Comparison of ENCODE assay signal across 19 cellular contexts in genomic region chrX:17390325-17390992, GRCh38. TPM values are rescaled to one million over a fixed set of nuclear protein-coding genes. Genes with fewer than 3 reads are reported as not detected.
DNase-seq lines count a peak whose midpoint lies in the region; ATAC-seq and TF ChIP-seq lines count a peak whose summit lies in the region.
"Had no signal": no experiment of that assay in that cellular context is flagged by ENCODE, and none has a peak within 500 bp of the region (broad histone marks: within the 10 kb centered on the region; RNA-seq: fewer than 3 reads in every experiment).

No MANE protein-coding gene starts in this region.

- H3K4me3 Mint-ChIP-seq in T-helper 2 cell treated with Interferon-gamma antibody and Interleukin-4, amounts not matched to agents 5 μg/mL and 100 μg/mL, for 36 hours = no peak overlapping the region
- H3K4me3 Mint-ChIP-seq: CD8-positive, alpha-beta T cell had no signal

- DNase-seq in NCI-H82 (lab: John Stamatoyannopoulos, UW) (peak; percentile 37), NCI-H82 treated with DMSO at 0.1 percent for 48 hours (lab: John Stamatoyannopoulos, UW; ENCODE audit: unreplicated experiment) (no peak), NCI-H524 treated with DMSO at 0.1 percent for 48 hours (lab: John Stamatoyannopoulos, UW) (peak; percentile 1), fibroblast of lung (ENCODE audit: low read depth in 2 of 2) (peak; percentile 39 to 48), smooth muscle cell (lab: John Stamatoyannopoulos, UW; ENCODE audit: unreplicated experiment) (no peak), NOMO-1 (lab: John Stamatoyannopoulos, UW; ENCODE audit: unreplicated experiment in 2 of 2) (no peak)
- DNase-seq in T-helper 2 cell treated with Interferon-gamma antibody and Interleukin-4, amounts not matched to agents 5 μg/mL and 100 μg/mL, for 36 hours (ENCODE audit: low spot score) = no peak
- DNase-seq: CD8-positive, alpha-beta T cell; DMS79; KG1; NCI-H1436 treated with DMSO at 0.1 percent for 48 hours; NCI-H2029 treated with DMSO at 0.1 percent for 48 hours; Right ventricle myocardium superior had no signal

- no peaks in the 10 kb centered on the region for H3K36me3 Mint-ChIP-seq in T-helper 2 cell treated with Interferon-gamma antibody and Interleukin-4, amounts not matched to agents 5 μg/mL and 100 μg/mL, for 36 hours (ENCODE audit: low read depth)
- H3K36me3 Mint-ChIP-seq: CD8-positive, alpha-beta T cell had no signal

- no peaks in the 10 kb centered on the region for H3K27me3 ChIP-seq in fibroblast of lung (ENCODE audit: control insufficient read depth, insufficient read depth, low read length)
- H3K27me3 ChIP-seq in smooth muscle cell (ENCODE audit: low read depth) = no peaks in the 10 kb centered on the region

- no peaks in the 10 kb centered on the region for H3F3A ChIP-seq in smooth muscle cell (ENCODE audit: low read depth)

- H3K9ac ChIP-seq in fibroblast of lung (ENCODE audit: insufficient read depth, low read length) = no peak overlapping the region
- no peak overlapping the region for H3K9ac ChIP-seq in smooth muscle cell (ENCODE audit: low read depth)
- H3K9ac ChIP-seq: BLaER1 had no signal

- no peak for TF ChIP-seq CTCF in fibroblast of lung (conservative IDR thresholded peaks at IDR 0.05 in 1 of 2, IDR thresholded peaks at IDR 0.05 in 1 of 2; ENCODE audit: low read depth in 1 of 2, low read length in 2 of 2)
- TF ChIP-seq CTCF in smooth muscle cell (IDR thresholded peaks at IDR 0.05; ENCODE audit: borderline replicate concordance, insufficient read depth, poor library complexity, severe bottlenecking) = no peak

- no peaks in the 10 kb centered on the region for H3K9me3 ChIP-seq in fibroblast of lung (ENCODE audit: control insufficient read depth, insufficient read depth, low read depth, low read length)
- no peaks in the 10 kb centered on the region for H3K9me3 ChIP-seq in smooth muscle cell (replicated peaks; ENCODE audit: low read depth)
- H3K9me3 ChIP-seq: BLaER1 had no signal

- no peaks in the 10 kb centered on the region for H3K9me3 Mint-ChIP-seq in T-helper 2 cell treated with Interferon-gamma antibody and Interleukin-4, amounts not matched to agents 5 μg/mL and 100 μg/mL, for 36 hours
- H3K9me3 Mint-ChIP-seq: CD8-positive, alpha-beta T cell had no signal

- H3K27ac Mint-ChIP-seq in T-helper 2 cell treated with Interferon-gamma antibody and Interleukin-4, amounts not matched to agents 5 μg/mL and 100 μg/mL, for 36 hours = no peak overlapping the region
- H3K27ac Mint-ChIP-seq: CD8-positive, alpha-beta T cell had no signal

- WGBS in smooth muscle cell (ENCODE audit: low lambda C conversion rate) = 73% methylated on average over 6 of the region's 6 CpGs

- H3K27ac ChIP-seq in fibroblast of lung (ENCODE audit: insufficient read depth, low read length) = no peak overlapping the region
- peak overlapping the region; percentile 35 for H3K27ac ChIP-seq in smooth muscle cell (ENCODE audit: low read depth)
- H3K27ac ChIP-seq: 22Rv1, BLaER1 had no signal

- H3K4me1 ChIP-seq in fibroblast of lung (ENCODE audit: control insufficient read depth, extremely low read depth, insufficient read depth, low read length) (no peaks in the 10 kb centered on the region), smooth muscle cell (ENCODE audit: low read depth) (no peaks in the 10 kb centered on the region)
- H3K4me1 ChIP-seq: BLaER1 had no signal

- H4K20me1 ChIP-seq in fibroblast of lung (ENCODE audit: control insufficient read depth, extremely low read depth, insufficient read depth, low read length) (no peaks in the 10 kb centered on the region), smooth muscle cell (ENCODE audit: low read depth) (peaks cover 5% of the 10 kb centered on the region)
- H4K20me1 ChIP-seq: BLaER1 had no signal

- no peaks in the 10 kb centered on the region for H3K4me1 Mint-ChIP-seq in T-helper 2 cell treated with Interferon-gamma antibody and Interleukin-4, amounts not matched to agents 5 μg/mL and 100 μg/mL, for 36 hours (ENCODE audit: low read depth)

- no peak for ATAC-seq in HG03025 (IDR thresholded peaks at IDR 0.05; ENCODE audit: low FRiP score, unreplicated experiment)
- ATAC-seq: CD8-positive, alpha-beta T cell; HCT116; Panc1 had no signal

- H3K79me2 ChIP-seq in fibroblast of lung (ENCODE audit: control insufficient read depth, insufficient read depth, low read length) (no peaks in the 10 kb centered on the region), smooth muscle cell (ENCODE audit: low read depth) (peaks cover 4% of the 10 kb centered on the region)

- H3K27me3 Mint-ChIP-seq in T-helper 2 cell treated with Interferon-gamma antibody and Interleukin-4, amounts not matched to agents 5 μg/mL and 100 μg/mL, for 36 hours (ENCODE audit: low read depth) = no peaks in the 10 kb centered on the region

- H3K4me3 ChIP-seq in fibroblast of lung (replicated peaks in 1 of 4; ENCODE audit: control extremely low read depth in 1 of 4, insufficient read depth in 1 of 4, low read depth in 3 of 4, low read length in 4 of 4) = no peak overlapping the region
- H3K4me3 ChIP-seq in smooth muscle cell = no peak overlapping the region
- H3K4me3 ChIP-seq: BLaER1 had no signal

- no peaks in the 10 kb centered on the region for H3K36me3 ChIP-seq in fibroblast of lung (ENCODE audit: control insufficient read depth, insufficient read depth, low read length)
- no peaks in the 10 kb centered on the region for H3K36me3 ChIP-seq in smooth muscle cell (ENCODE audit: low read depth)
- H3K36me3 ChIP-seq: BLaER1 had no signal

- H2AFZ ChIP-seq in fibroblast of lung (ENCODE audit: low read length) = no peak overlapping the region
- no peak overlapping the region for H2AFZ ChIP-seq in smooth muscle cell (ENCODE audit: low read depth)

- H3K4me2 ChIP-seq in fibroblast of lung (ENCODE audit: extremely low read depth, insufficient read depth, low read length) (no peak overlapping the region), smooth muscle cell (peak overlapping the region; percentile 11)
- H3K4me2 ChIP-seq: BLaER1 had no signal

RNA-seq across cellular contexts. Expression of gene NHS, which starts 15.5 kb away (rescaled TPM):
- total RNA-seq in fibroblast of lung = 2.1 and 3.8 TPM in 2 replicates
- 1.4 TPM in 2 replicates for polyA plus RNA-seq in fibroblast of lung
- polyA plus RNA-seq in fibroblast of lung (2012) = 1.5 and 2.0 TPM in 2 replicates
- 3.6 and 10.7 TPM in 2 replicates for polyA minus RNA-seq in fibroblast of lung (ENCODE audit: low replicate concordance)
- total RNA-seq in smooth muscle cell = 9.6 and 12.9 TPM in 2 replicates
- 2.6 and 3.2 TPM in 2 replicates for polyA plus RNA-seq in smooth muscle cell
- total RNA-seq: G401 had no signal

Comparison
In these comparisons a context has a peak if more than half of its experiments do, and no peak if none do; other contexts are left out.
1. DNase-seq: peak in NCI-H82 (single experiment), NCI-H524 treated with DMSO at 0.1 percent for 48 hours (single experiment) and fibroblast of lung (2 of 2); none in NCI-H82 treated with DMSO at 0.1 percent for 48 hours (single experiment), smooth muscle cell (single experiment), T-helper 2 cell treated with Interferon-gamma antibody and Interleukin-4, amounts not matched to agents 5 μg/mL and 100 μg/mL, for 36 hours (single experiment) and NOMO-1 (0 of 2).